ENCODE assay signal across 1 cellular context in genomic region chr4:127931836-127932235, GRCh38. TPM values are rescaled to one million over a fixed set of nuclear protein-coding genes. Genes with fewer than 3 reads are reported as not detected.
"Had no signal": no experiment of that assay in that cellular context is flagged by ENCODE, and none has a peak within 500 bp of the region (broad histone marks: within the 10 kb centered on the region; RNA-seq: fewer than 3 reads in every experiment).

No MANE protein-coding gene starts in this region.

RNA-seq across cellular contexts. Expression of gene PLK4, which starts 51.1 kb away (rescaled TPM):
- total RNA-seq: ascending aorta had no signal
